1 cellular context compared by ENCODE assay signal in the genomic region with DNA sequence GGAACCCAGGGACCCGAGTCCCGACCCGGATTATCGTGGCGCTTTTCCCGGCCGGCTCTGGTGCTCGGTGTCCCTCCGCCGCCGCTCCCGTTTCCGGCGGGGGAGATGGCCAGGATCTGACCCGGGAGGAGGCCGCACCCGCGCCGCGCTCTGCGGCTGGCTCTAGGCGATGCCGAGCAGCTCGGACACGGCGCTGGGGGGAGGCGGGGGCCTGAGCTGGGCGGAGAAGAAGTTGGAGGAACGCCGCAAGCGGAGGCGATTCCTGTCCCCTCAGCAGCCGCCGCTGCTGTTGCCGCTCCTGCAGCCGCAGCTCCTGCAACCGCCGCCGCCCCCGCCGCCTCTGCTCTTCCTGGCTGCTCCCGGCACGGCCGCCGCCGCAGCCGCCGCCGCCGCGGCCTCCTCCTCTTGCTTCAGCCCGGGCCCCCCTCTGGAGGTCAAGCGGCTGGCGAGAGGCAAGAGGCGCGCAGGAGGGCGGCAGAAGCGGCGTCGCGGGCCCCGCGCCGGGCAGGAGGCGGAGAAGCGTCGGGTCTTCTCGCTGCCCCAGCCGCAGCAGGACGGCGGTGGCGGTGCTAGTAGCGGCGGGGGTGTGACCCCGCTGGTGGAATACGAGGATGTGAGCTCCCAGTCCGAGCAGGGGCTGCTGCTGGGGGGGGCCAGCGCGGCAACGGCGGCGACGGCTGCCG.
A peak's percentile ranks its signal among the peaks of the same experiment; 100 is the strongest.
TF ChIP-seq lines count a peak whose summit lies in the region.

No MANE protein-coding gene starts in this region.

TF ChIP-seq in K562, 482 proteins besides CTCF, POLR2A, EP300 and RAD21 (continued from another document and continues in another):
- TF ChIP-seq, protein P1, sequence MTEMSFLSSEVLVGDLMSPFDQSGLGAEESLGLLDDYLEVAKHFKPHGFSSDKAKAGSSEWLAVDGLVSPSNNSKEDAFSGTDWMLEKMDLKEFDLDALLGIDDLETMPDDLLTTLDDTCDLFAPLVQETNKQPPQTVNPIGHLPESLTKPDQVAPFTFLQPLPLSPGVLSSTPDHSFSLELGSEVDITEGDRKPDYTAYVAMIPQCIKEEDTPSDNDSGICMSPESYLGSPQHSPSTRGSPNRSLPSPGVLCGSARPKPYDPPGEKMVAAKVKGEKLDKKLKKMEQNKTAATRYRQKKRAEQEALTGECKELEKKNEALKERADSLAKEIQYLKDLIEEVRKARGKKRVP (CRISPR knock-in tag; IDR thresholded peaks at IDR 0.05), result no peak
- TF ChIP-seq, protein P2, sequence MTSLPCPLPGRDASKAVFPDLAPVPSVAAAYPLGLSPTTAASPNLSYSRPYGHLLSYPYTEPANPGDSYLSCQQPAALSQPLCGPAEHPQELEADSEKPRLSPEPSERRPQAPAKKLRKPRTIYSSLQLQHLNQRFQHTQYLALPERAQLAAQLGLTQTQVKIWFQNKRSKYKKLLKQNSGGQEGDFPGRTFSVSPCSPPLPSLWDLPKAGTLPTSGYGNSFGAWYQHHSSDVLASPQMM (CRISPR knock-in tag; IDR thresholded peaks at IDR 0.05), result no peak
- TF ChIP-seq CEBPB (tag; IDR thresholded peaks at IDR 0.05) (no peak), MECOM (CRISPR knock-in tag; IDR thresholded peaks at IDR 0.05) (no peak), FUS (optimal IDR thresholded peaks at IDR 0.05; ENCODE audit: low read depth, low read length) (peak; percentile 23), DMBX1 (CRISPR knock-in tag; IDR thresholded peaks at IDR 0.05; ENCODE audit: borderline replicate concordance) (no peak), DPF2 (IDR thresholded peaks at IDR 0.05) (0 out of 2 replicates have a peak, but pooled peaks have one; percentile 6), CEBPG (CRISPR knock-in tag; IDR thresholded peaks at IDR 0.05) (no peak), CEBPG (tag; conservative IDR thresholded peaks at IDR 0.05 in 1 of 2, IDR thresholded peaks at IDR 0.05 in 1 of 2) (no peak), FOXM1 (IDR thresholded peaks at IDR 0.05; ENCODE audit: low read depth) (no peak), FOXM1 (CRISPR knock-in tag; IDR thresholded peaks at IDR 0.05; ENCODE audit: low read depth) (0 out of 2 replicates have a peak, but pooled peaks have one; percentile 40), BRCA1 (IDR thresholded peaks at IDR 0.05) (no peak), BRCA1 (CRISPR knock-in tag; IDR thresholded peaks at IDR 0.05) (0 out of 2 replicates have a peak, but pooled peaks have one; percentile 13), ZNF57 (CRISPR knock-in tag; IDR thresholded peaks at IDR 0.05) (no peak), RBFOX2 (IDR thresholded peaks at IDR 0.05; ENCODE audit: low read depth, low read length) (peak; percentile 3), ZC3H4 (CRISPR knock-in tag; IDR thresholded peaks at IDR 0.05; ENCODE audit: borderline replicate concordance) (0 out of 2 replicates have a peak, but pooled peaks have one; percentile 13), ZNF583 (CRISPR knock-in tag; IDR thresholded peaks at IDR 0.05) (peak; percentile 36; the same call in 1 of the 2 replicates), RBM22 (IDR thresholded peaks at IDR 0.05; ENCODE audit: low read depth, low read length, poor library complexity, severe bottlenecking) (peak; percentile 19), ELF1 (tag; IDR thresholded peaks at IDR 0.05) (0 out of 2 replicates have a peak, but pooled peaks have one; percentile 7), MEF2D (tag; conservative IDR thresholded peaks at IDR 0.05; ENCODE audit: low read depth) (no peak), FIP1L1 (IDR thresholded peaks at IDR 0.05; ENCODE audit: low read depth, low read length, poor library complexity, severe bottlenecking) (peak; percentile 70), KAT7 (CRISPR knock-in tag; IDR thresholded peaks at IDR 0.05; ENCODE audit: borderline replicate concordance) (0 out of 2 replicates have a peak, but pooled peaks have one; percentile 45), RBBP5 (IDR thresholded peaks at IDR 0.05; ENCODE audit: borderline replicate concordance, insufficient read depth, low read length, poor library complexity, severe bottlenecking) (peak; percentile 60), GABPB1 (CRISPR knock-in tag; IDR thresholded peaks at IDR 0.05) (peak; percentile 67)
- TF ChIP-seq, protein P3, sequence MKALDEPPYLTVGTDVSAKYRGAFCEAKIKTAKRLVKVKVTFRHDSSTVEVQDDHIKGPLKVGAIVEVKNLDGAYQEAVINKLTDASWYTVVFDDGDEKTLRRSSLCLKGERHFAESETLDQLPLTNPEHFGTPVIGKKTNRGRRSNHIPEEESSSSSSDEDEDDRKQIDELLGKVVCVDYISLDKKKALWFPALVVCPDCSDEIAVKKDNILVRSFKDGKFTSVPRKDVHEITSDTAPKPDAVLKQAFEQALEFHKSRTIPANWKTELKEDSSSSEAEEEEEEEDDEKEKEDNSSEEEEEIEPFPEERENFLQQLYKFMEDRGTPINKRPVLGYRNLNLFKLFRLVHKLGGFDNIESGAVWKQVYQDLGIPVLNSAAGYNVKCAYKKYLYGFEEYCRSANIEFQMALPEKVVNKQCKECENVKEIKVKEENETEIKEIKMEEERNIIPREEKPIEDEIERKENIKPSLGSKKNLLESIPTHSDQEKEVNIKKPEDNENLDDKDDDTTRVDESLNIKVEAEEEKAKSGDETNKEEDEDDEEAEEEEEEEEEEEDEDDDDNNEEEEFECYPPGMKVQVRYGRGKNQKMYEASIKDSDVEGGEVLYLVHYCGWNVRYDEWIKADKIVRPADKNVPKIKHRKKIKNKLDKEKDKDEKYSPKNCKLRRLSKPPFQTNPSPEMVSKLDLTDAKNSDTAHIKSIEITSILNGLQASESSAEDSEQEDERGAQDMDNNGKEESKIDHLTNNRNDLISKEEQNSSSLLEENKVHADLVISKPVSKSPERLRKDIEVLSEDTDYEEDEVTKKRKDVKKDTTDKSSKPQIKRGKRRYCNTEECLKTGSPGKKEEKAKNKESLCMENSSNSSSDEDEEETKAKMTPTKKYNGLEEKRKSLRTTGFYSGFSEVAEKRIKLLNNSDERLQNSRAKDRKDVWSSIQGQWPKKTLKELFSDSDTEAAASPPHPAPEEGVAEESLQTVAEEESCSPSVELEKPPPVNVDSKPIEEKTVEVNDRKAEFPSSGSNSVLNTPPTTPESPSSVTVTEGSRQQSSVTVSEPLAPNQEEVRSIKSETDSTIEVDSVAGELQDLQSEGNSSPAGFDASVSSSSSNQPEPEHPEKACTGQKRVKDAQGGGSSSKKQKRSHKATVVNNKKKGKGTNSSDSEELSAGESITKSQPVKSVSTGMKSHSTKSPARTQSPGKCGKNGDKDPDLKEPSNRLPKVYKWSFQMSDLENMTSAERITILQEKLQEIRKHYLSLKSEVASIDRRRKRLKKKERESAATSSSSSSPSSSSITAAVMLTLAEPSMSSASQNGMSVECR (CRISPR knock-in tag; IDR thresholded peaks at IDR 0.05), result 0 out of 2 replicates have a peak, but pooled peaks have one; percentile 33
- TF ChIP-seq, protein P4, sequence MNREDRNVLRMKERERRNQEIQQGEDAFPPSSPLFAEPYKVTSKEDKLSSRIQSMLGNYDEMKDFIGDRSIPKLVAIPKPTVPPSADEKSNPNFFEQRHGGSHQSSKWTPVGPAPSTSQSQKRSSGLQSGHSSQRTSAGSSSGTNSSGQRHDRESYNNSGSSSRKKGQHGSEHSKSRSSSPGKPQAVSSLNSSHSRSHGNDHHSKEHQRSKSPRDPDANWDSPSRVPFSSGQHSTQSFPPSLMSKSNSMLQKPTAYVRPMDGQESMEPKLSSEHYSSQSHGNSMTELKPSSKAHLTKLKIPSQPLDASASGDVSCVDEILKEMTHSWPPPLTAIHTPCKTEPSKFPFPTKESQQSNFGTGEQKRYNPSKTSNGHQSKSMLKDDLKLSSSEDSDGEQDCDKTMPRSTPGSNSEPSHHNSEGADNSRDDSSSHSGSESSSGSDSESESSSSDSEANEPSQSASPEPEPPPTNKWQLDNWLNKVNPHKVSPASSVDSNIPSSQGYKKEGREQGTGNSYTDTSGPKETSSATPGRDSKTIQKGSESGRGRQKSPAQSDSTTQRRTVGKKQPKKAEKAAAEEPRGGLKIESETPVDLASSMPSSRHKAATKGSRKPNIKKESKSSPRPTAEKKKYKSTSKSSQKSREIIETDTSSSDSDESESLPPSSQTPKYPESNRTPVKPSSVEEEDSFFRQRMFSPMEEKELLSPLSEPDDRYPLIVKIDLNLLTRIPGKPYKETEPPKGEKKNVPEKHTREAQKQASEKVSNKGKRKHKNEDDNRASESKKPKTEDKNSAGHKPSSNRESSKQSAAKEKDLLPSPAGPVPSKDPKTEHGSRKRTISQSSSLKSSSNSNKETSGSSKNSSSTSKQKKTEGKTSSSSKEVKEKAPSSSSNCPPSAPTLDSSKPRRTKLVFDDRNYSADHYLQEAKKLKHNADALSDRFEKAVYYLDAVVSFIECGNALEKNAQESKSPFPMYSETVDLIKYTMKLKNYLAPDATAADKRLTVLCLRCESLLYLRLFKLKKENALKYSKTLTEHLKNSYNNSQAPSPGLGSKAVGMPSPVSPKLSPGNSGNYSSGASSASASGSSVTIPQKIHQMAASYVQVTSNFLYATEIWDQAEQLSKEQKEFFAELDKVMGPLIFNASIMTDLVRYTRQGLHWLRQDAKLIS (CRISPR knock-in tag; IDR thresholded peaks at IDR 0.05), result no peak
- TF ChIP-seq, protein P5, sequence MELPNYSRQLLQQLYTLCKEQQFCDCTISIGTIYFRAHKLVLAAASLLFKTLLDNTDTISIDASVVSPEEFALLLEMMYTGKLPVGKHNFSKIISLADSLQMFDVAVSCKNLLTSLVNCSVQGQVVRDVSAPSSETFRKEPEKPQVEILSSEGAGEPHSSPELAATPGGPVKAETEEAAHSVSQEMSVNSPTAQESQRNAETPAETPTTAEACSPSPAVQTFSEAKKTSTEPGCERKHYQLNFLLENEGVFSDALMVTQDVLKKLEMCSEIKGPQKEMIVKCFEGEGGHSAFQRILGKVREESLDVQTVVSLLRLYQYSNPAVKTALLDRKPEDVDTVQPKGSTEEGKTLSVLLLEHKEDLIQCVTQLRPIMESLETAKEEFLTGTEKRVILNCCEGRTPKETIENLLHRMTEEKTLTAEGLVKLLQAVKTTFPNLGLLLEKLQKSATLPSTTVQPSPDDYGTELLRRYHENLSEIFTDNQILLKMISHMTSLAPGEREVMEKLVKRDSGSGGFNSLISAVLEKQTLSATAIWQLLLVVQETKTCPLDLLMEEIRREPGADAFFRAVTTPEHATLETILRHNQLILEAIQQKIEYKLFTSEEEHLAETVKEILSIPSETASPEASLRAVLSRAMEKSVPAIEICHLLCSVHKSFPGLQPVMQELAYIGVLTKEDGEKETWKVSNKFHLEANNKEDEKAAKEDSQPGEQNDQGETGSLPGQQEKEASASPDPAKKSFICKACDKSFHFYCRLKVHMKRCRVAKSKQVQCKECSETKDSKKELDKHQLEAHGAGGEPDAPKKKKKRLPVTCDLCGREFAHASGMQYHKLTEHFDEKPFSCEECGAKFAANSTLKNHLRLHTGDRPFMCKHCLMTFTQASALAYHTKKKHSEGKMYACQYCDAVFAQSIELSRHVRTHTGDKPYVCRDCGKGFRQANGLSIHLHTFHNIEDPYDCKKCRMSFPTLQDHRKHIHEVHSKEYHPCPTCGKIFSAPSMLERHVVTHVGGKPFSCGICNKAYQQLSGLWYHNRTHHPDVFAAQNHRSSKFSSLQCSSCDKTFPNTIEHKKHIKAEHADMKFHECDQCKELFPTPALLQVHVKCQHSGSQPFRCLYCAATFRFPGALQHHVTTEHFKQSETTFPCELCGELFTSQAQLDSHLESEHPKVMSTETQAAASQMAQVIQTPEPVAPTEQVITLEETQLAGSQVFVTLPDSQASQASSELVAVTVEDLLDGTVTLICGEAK (IDR thresholded peaks at IDR 0.05), result peak; percentile 60; the same call in 1 of the 2 replicates
- TF ChIP-seq, protein P5 (CRISPR knock-in tag; IDR thresholded peaks at IDR 0.05), result no peak
- TF ChIP-seq, protein P6, sequence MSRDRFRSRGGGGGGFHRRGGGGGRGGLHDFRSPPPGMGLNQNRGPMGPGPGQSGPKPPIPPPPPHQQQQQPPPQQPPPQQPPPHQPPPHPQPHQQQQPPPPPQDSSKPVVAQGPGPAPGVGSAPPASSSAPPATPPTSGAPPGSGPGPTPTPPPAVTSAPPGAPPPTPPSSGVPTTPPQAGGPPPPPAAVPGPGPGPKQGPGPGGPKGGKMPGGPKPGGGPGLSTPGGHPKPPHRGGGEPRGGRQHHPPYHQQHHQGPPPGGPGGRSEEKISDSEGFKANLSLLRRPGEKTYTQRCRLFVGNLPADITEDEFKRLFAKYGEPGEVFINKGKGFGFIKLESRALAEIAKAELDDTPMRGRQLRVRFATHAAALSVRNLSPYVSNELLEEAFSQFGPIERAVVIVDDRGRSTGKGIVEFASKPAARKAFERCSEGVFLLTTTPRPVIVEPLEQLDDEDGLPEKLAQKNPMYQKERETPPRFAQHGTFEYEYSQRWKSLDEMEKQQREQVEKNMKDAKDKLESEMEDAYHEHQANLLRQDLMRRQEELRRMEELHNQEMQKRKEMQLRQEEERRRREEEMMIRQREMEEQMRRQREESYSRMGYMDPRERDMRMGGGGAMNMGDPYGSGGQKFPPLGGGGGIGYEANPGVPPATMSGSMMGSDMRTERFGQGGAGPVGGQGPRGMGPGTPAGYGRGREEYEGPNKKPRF (IDR thresholded peaks at IDR 0.05; ENCODE audit: low read depth, low read length), result no peak
